ENCODE assay signal across 30 cellular contexts in genomic region chr18:40624959-40625358, GRCh38.
"Had no signal": no experiment of that assay in that cellular context is flagged by ENCODE, and none has a peak within 500 bp of the region (broad histone marks: within the 10 kb centered on the region; RNA-seq: fewer than 3 reads in every experiment).

No MANE protein-coding gene starts in this region.

- H3K36me3 Mint-ChIP-seq: activated naive CD4-positive, alpha-beta T cell treated with anti-CD3 and anti-CD28 coated beads, Interleukin-2, amount 10 ng/mL, durations not matched to agents 7 days and 5 days; activated naive CD4-positive, alpha-beta T cell treated with anti-CD3 and anti-CD28 coated beads, Interleukin-2, amount 50 U/mL, for 72 hours; activated naive CD8-positive, alpha-beta T cell treated with anti-CD3 and anti-CD28 coated beads, Interleukin-2, amount 10 ng/mL, durations not matched to agents 7 days and 5 days; brain had no signal

- H3K27me3 ChIP-seq: ascending aorta, breast epithelium, dorsolateral prefrontal cortex had no signal

- H3K27me3 Mint-ChIP-seq: activated CD4-positive, alpha-beta memory T cell treated with anti-CD3 and anti-CD28 coated beads, Interleukin-2, amount 10 ng/mL, durations not matched to agents 7 days and 5 days; activated CD4-positive, alpha-beta T cell treated with anti-CD3 and anti-CD28 coated beads, Interleukin-2, amount 10 ng/mL, durations not matched to agents 7 days and 5 days; activated naive CD4-positive, alpha-beta T cell treated with anti-CD3 and anti-CD28 coated beads, Interleukin-2, amount 10 ng/mL, durations not matched to agents 7 days and 5 days; activated naive CD8-positive, alpha-beta T cell treated with anti-CD3 and anti-CD28 coated beads, Interleukin-2, amount 10 ng/mL, durations not matched to agents 7 days and 5 days; activated T-cell treated with anti-CD3 and anti-CD28 coated beads, Interleukin-2, amount 50 U/mL, for 24 hours; brain; central memory CD8-positive, alpha-beta T cell; dendritic cell treated with granulocyte-macrophage colony-stimulating factor and Interleukin-4, amounts not matched to agents 40 ng/mL and 50 ng/mL, for 4 days; T-helper 17 cell had no signal

- H3K4me1 Mint-ChIP-seq: activated CD4-positive, alpha-beta memory T cell treated with anti-CD3 and anti-CD28 coated beads, Interleukin-2, amount 10 ng/mL, durations not matched to agents 7 days and 5 days; activated CD4-positive, alpha-beta T cell treated with anti-CD3 and anti-CD28 coated beads, Interleukin-2, amount 10 ng/mL, durations not matched to agents 7 days and 5 days; activated naive CD4-positive, alpha-beta T cell treated with anti-CD3 and anti-CD28 coated beads, Interleukin-2, amount 10 ng/mL, durations not matched to agents 7 days and 5 days; activated naive CD8-positive, alpha-beta T cell treated with anti-CD3 and anti-CD28 coated beads, Interleukin-2, amount 10 ng/mL, durations not matched to agents 7 days and 5 days; central memory CD8-positive, alpha-beta T cell; endodermal cell; T-helper 17 cell had no signal

- ATAC-seq: activated naive CD4-positive, alpha-beta T cell treated with anti-CD3 and anti-CD28 coated beads, Interleukin-2, amount 50 U/mL, for 72 hours; activated T-cell treated with anti-CD3 and anti-CD28 coated beads, Interleukin-2, amount 50 U/mL, for 72 hours; esophagus mucosa; T-helper 17 cell had no signal

- FAIRE-seq: frontal cortex had no signal

- H3K4me3 ChIP-seq: ascending aorta, breast epithelium, coronary artery, dorsolateral prefrontal cortex had no signal

- H3K4me3 Mint-ChIP-seq: activated CD4-positive, alpha-beta memory T cell treated with anti-CD3 and anti-CD28 coated beads, Interleukin-2, amount 10 ng/mL, durations not matched to agents 7 days and 5 days; activated CD4-positive, alpha-beta T cell treated with anti-CD3 and anti-CD28 coated beads, Interleukin-2, amount 10 ng/mL, durations not matched to agents 7 days and 5 days; activated naive CD4-positive, alpha-beta T cell treated with anti-CD3 and anti-CD28 coated beads, Interleukin-2, amount 10 ng/mL, durations not matched to agents 7 days and 5 days; activated naive CD8-positive, alpha-beta T cell treated with anti-CD3 and anti-CD28 coated beads, Interleukin-2, amount 10 ng/mL, durations not matched to agents 7 days and 5 days; activated T-cell treated with anti-CD3 and anti-CD28 coated beads, Interleukin-2, amount 50 U/mL, for 24 hours; activated T-cell treated with anti-CD3 and anti-CD28 coated beads, Interleukin-2, amount 50 U/mL, for 72 hours; brain; central memory CD8-positive, alpha-beta T cell; dendritic cell treated with granulocyte-macrophage colony-stimulating factor and Interleukin-4, amounts not matched to agents 40 ng/mL and 50 ng/mL, for 4 days; endodermal cell; T-helper 17 cell; T-helper 2 cell treated with Interferon-gamma antibody and Interleukin-4, amounts not matched to agents 5 μg/mL and 100 μg/mL, for 36 hours had no signal

- H3K9me3 Mint-ChIP-seq: activated CD4-positive, alpha-beta T cell treated with anti-CD3 and anti-CD28 coated beads, Interleukin-2, amount 10 ng/mL, durations not matched to agents 7 days and 5 days; endodermal cell had no signal

- H3K27ac Mint-ChIP-seq: activated CD4-positive, alpha-beta memory T cell treated with anti-CD3 and anti-CD28 coated beads, Interleukin-2, amount 10 ng/mL, durations not matched to agents 7 days and 5 days; activated CD4-positive, alpha-beta T cell treated with anti-CD3 and anti-CD28 coated beads, Interleukin-2, amount 10 ng/mL, durations not matched to agents 7 days and 5 days; activated naive CD4-positive, alpha-beta T cell treated with anti-CD3 and anti-CD28 coated beads, Interleukin-2, amount 10 ng/mL, durations not matched to agents 7 days and 5 days; activated naive CD4-positive, alpha-beta T cell treated with anti-CD3 and anti-CD28 coated beads, Interleukin-2, amount 50 U/mL, for 72 hours; activated naive CD8-positive, alpha-beta T cell treated with anti-CD3 and anti-CD28 coated beads, Interleukin-2, amount 10 ng/mL, durations not matched to agents 7 days and 5 days; activated T-cell treated with anti-CD3 and anti-CD28 coated beads, Interleukin-2, amount 50 U/mL, for 24 hours; activated T-cell treated with anti-CD3 and anti-CD28 coated beads, Interleukin-2, amount 50 U/mL, for 72 hours; dendritic cell treated with granulocyte-macrophage colony-stimulating factor and Interleukin-4, amounts not matched to agents 40 ng/mL and 50 ng/mL, for 4 days; endodermal cell; T-helper 17 cell; T-helper 2 cell treated with Interferon-gamma antibody and Interleukin-4, amounts not matched to agents 5 μg/mL and 100 μg/mL, for 36 hours had no signal

- DNase-seq: activated CD4-positive, alpha-beta memory T cell treated with anti-CD3 and anti-CD28 coated beads, Interleukin-2, amount 10 ng/mL, durations not matched to agents 7 days and 5 days; activated CD4-positive, alpha-beta T cell treated with anti-CD3 and anti-CD28 coated beads for 1 hour; activated CD4-positive, alpha-beta T cell treated with anti-CD3 and anti-CD28 coated beads for 4 hours; activated CD4-positive, alpha-beta T cell treated with anti-CD3 and anti-CD28 coated beads, Interleukin-2, amount 10 ng/mL, durations not matched to agents 7 days and 5 days; activated CD4-positive, alpha-beta T cell treated with anti-CD3 and anti-CD28 coated beads, Interleukin-2, amount 50 U/mL, for 4 hours; activated CD8-positive, alpha-beta memory T cell treated with anti-CD3 and anti-CD28 coated beads, Interleukin-2, amount 50 U/mL, for 48 hours; activated gamma-delta T cell; activated naive CD4-positive, alpha-beta T cell; activated naive CD4-positive, alpha-beta T cell treated with anti-CD3 and anti-CD28 coated beads, Interleukin-2, amount 10 ng/mL, durations not matched to agents 7 days and 5 days; activated naive CD8-positive, alpha-beta T cell treated with anti-CD3 and anti-CD28 coated beads, Interleukin-2, amount 10 ng/mL, durations not matched to agents 7 days and 5 days; activated T-cell treated with anti-CD3 and anti-CD28 coated beads for 4 hours; activated T-cell treated with anti-CD3 and anti-CD28 coated beads, Interleukin-2, amount 50 U/mL, for 24 hours; activated T-cell treated with anti-CD3 and anti-CD28 coated beads, Interleukin-2, amount 50 U/mL, for 72 hours; dorsolateral prefrontal cortex; effector memory CD4-positive, alpha-beta T cell; endodermal cell; foreskin fibroblast; head of caudate nucleus; T-helper 17 cell; T1000 had no signal

- H3K36me3 ChIP-seq: ascending aorta, breast epithelium had no signal
